Comparison of ENCODE assay signal across 16 cellular contexts in the genomic region with DNA sequence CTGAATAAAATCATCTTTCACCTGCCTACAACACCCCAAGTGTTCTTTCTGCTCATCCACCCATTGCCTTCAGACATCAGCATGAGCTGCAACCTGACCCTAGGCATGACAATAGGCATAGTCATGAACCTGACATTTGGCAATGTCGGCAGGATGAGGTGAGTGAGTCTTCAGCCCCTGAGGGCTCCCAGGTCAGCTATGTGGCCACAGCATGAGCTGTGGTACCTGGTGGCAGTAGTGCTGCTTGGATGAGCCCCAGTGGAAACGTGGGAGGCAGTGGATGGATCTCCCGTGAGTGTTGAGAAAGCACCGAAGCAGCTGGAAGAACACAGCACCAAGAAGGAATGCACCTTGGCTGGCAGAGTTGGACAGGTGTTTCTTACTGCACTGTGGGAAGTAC.
DNase-seq lines count a peak whose midpoint lies in the region; ATAC-seq, FAIRE-seq and TF ChIP-seq lines count a peak whose summit lies in the region.
"Had no signal": no experiment of that assay in that cellular context is flagged by ENCODE, and none has a peak within 500 bp of the region (broad histone marks: within the 10 kb centered on the region; RNA-seq: fewer than 3 reads in every experiment).

No MANE protein-coding gene starts in this region.

- dilution Hi-C loops in keratinocyte (cut with MboI; ENCODE audit: extremely low pct_ligation_motif_present, low sequenced_read_pairs) = no loop called here

- H3K79me2 ChIP-seq in PC-9 (ENCODE audit: low read depth) = no peaks in the 10 kb centered on the region
- no peaks in the 10 kb centered on the region for H3K79me2 ChIP-seq in keratinocyte (ENCODE audit: control insufficient read depth, insufficient read depth, low read length)

- peak; percentile 14 for DNase-seq in HPDE6-E6E7 (ENCODE audit: extremely low spot score)
- DNase-seq in PC-9 = peak; percentile 17 to 59
- DNase-seq in bronchial epithelial cell (ENCODE audit: low read depth) = peak; percentile 67
- peak; percentile 46 for DNase-seq in keratinocyte (ENCODE audit: low read depth, low spot score)
- no peak for DNase-seq in DMS53 treated with DMSO at 0.1 percent for 48 hours (lab: John Stamatoyannopoulos, UW; ENCODE audit: unreplicated experiment)
- no peak for DNase-seq in NCI-H446 (lab: John Stamatoyannopoulos, UW)
- DNase-seq: 8988T, AML-193, DMS79, H9 had no signal

- POLR2A ChIA-PET in PC-9 (lab: Charles Lee; ENCODE audit: unreplicated experiment) = no interaction called here

- H3K4me1 ChIP-seq in PC-9 (replicated peaks; ENCODE audit: insufficient read depth) = peaks cover 9% of the 10 kb centered on the region; the same call in 1 of the 2 replicates
- H3K4me1 ChIP-seq in keratinocyte (ENCODE audit: control insufficient read depth, extremely low read depth, insufficient read depth, low read length) = peaks cover 7% of the 10 kb centered on the region
- H3K4me1 ChIP-seq: BLaER1 had no signal

- no peak overlapping the region for H2AFZ ChIP-seq in PC-9
- H2AFZ ChIP-seq in keratinocyte (ENCODE audit: control insufficient read depth, low read length) = no peak overlapping the region
- H2AFZ ChIP-seq: GM23338 had no signal

- H3K4me3 ChIP-seq in PC-9 (no peak overlapping the region), bronchial epithelial cell (ENCODE audit: low read depth, low read length) (no peak overlapping the region), keratinocyte (ENCODE audit: control insufficient read depth in 2 of 3, extremely low read depth in 1 of 3, insufficient read depth in 2 of 3, low read depth in 1 of 3, low read length in 3 of 3) (no peak overlapping the region)
- H3K4me3 ChIP-seq: BLaER1, GM23338 had no signal

- H3K27me3 ChIP-seq in PC-9 (ENCODE audit: insufficient read depth, low read depth) = no peaks in the 10 kb centered on the region
- no peaks in the 10 kb centered on the region for H3K27me3 ChIP-seq in bronchial epithelial cell (ENCODE audit: control insufficient read depth, insufficient read depth, low read length)
- no peaks in the 10 kb centered on the region for H3K27me3 ChIP-seq in keratinocyte (ENCODE audit: control insufficient read depth, extremely low read depth, insufficient read depth, low read length)
- H3K27me3 ChIP-seq: BLaER1 had no signal

- no peaks in the 10 kb centered on the region for H4K20me1 ChIP-seq in PC-9 (ENCODE audit: insufficient read depth)
- H4K20me1 ChIP-seq in keratinocyte (ENCODE audit: control insufficient read depth, extremely low read depth, insufficient read depth, low read length) = no peaks in the 10 kb centered on the region
- H4K20me1 ChIP-seq: BLaER1 had no signal

- CTCF ChIA-PET in PC-9 (lab: Charles Lee) = no interaction called here

- no peaks in the 10 kb centered on the region for H3K36me3 ChIP-seq in PC-9 (ENCODE audit: low read depth)
- no peaks in the 10 kb centered on the region for H3K36me3 ChIP-seq in bronchial epithelial cell (ENCODE audit: control insufficient read depth, insufficient read depth, low read length)
- H3K36me3 ChIP-seq in keratinocyte (ENCODE audit: control insufficient read depth in 2 of 2, extremely low read depth in 1 of 2, insufficient read depth in 2 of 2, low read length in 2 of 2) = no peaks in the 10 kb centered on the region
- H3K36me3 ChIP-seq: BLaER1 had no signal

- no peaks in the 10 kb centered on the region for H3F3A ChIP-seq in PC-9 (ENCODE audit: insufficient read depth, low read depth)

- BruUV-seq in PC-9 (replicated peaks; lab: Mats Ljungman, UMichigan) = no TSS peak

- no peak for TF ChIP-seq CTCF in PC-9 (conservative IDR thresholded peaks at IDR 0.05)
- TF ChIP-seq CTCF in bronchial epithelial cell (IDR thresholded peaks at IDR 0.05; ENCODE audit: insufficient read depth, low read length, severe bottlenecking) = no peak
- no peak for TF ChIP-seq CTCF in keratinocyte (optimal IDR thresholded peaks at IDR 0.05 in 1 of 3, IDR thresholded peaks at IDR 0.05 in 1 of 3, conservative IDR thresholded peaks at IDR 0.05 in 1 of 3; ENCODE audit: extremely low read depth in 1 of 3, insufficient read depth in 2 of 3, low read length in 3 of 3)

- ATAC-seq in HG02885 (IDR thresholded peaks at IDR 0.05; ENCODE audit: poor library complexity, unreplicated experiment) (no peak), GM21515 (IDR thresholded peaks at IDR 0.05; ENCODE audit: unreplicated experiment) (no peak)
- ATAC-seq: GM23338, HepG2 had no signal

- H3K27ac ChIP-seq in PC-9 = no peak overlapping the region
- H3K27ac ChIP-seq in keratinocyte (ENCODE audit: control insufficient read depth, insufficient read depth, low read length) = no peak overlapping the region
- H3K27ac ChIP-seq: BLaER1 had no signal

- H3K4me2 ChIP-seq in PC-9 (no peak overlapping the region), keratinocyte (ENCODE audit: control insufficient read depth, extremely low read depth, insufficient read depth, low read depth, low read length) (no peak overlapping the region)
- H3K4me2 ChIP-seq: BLaER1, GM23338 had no signal

- no peaks in the 10 kb centered on the region for H3K9me2 ChIP-seq in PC-9 (ENCODE audit: insufficient read depth)

- peak; percentile 23 for FAIRE-seq in bronchial epithelial cell (lab: Jason Lieb, UNC)
- peak; percentile 84 for FAIRE-seq in keratinocyte (lab: Jason Lieb, UNC)
- FAIRE-seq: GM12891, HepG2 had no signal

- intact Hi-C loops in PC-9 (cut with micrococcal nuclease; ENCODE audit: unreplicated experiment) = no loop called here

- no peaks in the 10 kb centered on the region for H3K9me1 ChIP-seq in keratinocyte (ENCODE audit: control insufficient read depth, extremely low read depth, insufficient read depth, low read length)

- H3K9me3 ChIP-seq in PC-9 (ENCODE audit: insufficient read depth, low read depth) (no peaks in the 10 kb centered on the region), keratinocyte (ENCODE audit: control insufficient read depth, low read depth, low read length) (no peaks in the 10 kb centered on the region)
- H3K9me3 ChIP-seq: BLaER1 had no signal

- H3K9ac ChIP-seq in keratinocyte (ENCODE audit: control insufficient read depth, extremely low read depth, insufficient read depth, low read length) = no peak overlapping the region
- H3K9ac ChIP-seq: BLaER1 had no signal

Comparison
In these comparisons a context has a peak if more than half of its experiments do, and no peak if none do; other contexts are left out.
1. DNase-seq: peak in HPDE6-E6E7 (single experiment), PC-9 (2 of 2), bronchial epithelial cell (single experiment) and keratinocyte (single experiment); none in DMS53 treated with DMSO at 0.1 percent for 48 hours (single experiment) and NCI-H446 (0 of 2).